Comparison of ENCODE assay signal across 27 cellular contexts in genomic region chr7:2905027-2905426, GRCh38.
A peak's percentile ranks its signal among the peaks of the same experiment; 100 is the strongest.
DNase-seq lines count a peak whose midpoint lies in the region; ATAC-seq and TF ChIP-seq lines count a peak whose summit lies in the region.
"Had no signal": no experiment of that assay in that cellular context is flagged by ENCODE, and none has a peak within 500 bp of the region (broad histone marks: within the 10 kb centered on the region; RNA-seq: fewer than 3 reads in every experiment).

No MANE protein-coding gene starts in this region.

- CTCF ChIA-PET in CD8-positive, alpha-beta memory T cell (lab: Charles Lee): interaction anchor here (0.8 to 1.1 kb wide), 2 partner anchors 14 to 18 kb away, joined by 3 read pairs; no protein-coding TSS in a partner anchor
- CTCF ChIA-PET in WTC11 (lab: Charles Lee): interaction anchor here (1.5 to 2.4 kb wide), 2 partner anchors 16 to 40 kb away, joined by 4 to 7 read pairs; no protein-coding TSS in a partner anchor

- ATAC-seq in WTC11: no peak
- ATAC-seq: GM23338 had no signal

- peaks cover 13% of the 10 kb centered on the region for H3K4me1 Mint-ChIP-seq in activated T-cell treated with anti-CD3 and anti-CD28 coated beads, Interleukin-2, amount 50 U/mL, for 24 hours (ENCODE audit: low read depth)
- peaks cover 20 to 33% (median 23%) of the 10 kb centered on the region in 3 donors for H3K4me1 Mint-ChIP-seq in CD8-positive, alpha-beta memory T cell
- H3K4me1 Mint-ChIP-seq in WTC11 (no peaks in the 10 kb centered on the region), immature natural killer cell (peaks cover 45 to 48% of the 10 kb centered on the region in 2 donors)
- H3K4me1 Mint-ChIP-seq: CD14-positive monocyte, GM23338 had no signal

- H3K4me1 ChIP-seq in CD8-positive, alpha-beta memory T cell (ENCODE audit: insufficient read depth, low read length): peaks cover 18% of the 10 kb centered on the region
- H3K4me1 ChIP-seq: BE2C, HAP-1, SJSA1 had no signal

- peaks cover 56% of the 10 kb centered on the region for H3K36me3 Mint-ChIP-seq in activated T-cell treated with anti-CD3 and anti-CD28 coated beads, Interleukin-2, amount 50 U/mL, for 24 hours (ENCODE audit: low read depth)
- peaks cover 22 to 50% (median 23%) of the 10 kb centered on the region in 3 donors for H3K36me3 Mint-ChIP-seq in CD8-positive, alpha-beta memory T cell
- H3K36me3 Mint-ChIP-seq in WTC11 (peaks cover 10% of the 10 kb centered on the region; the same call in 1 of the 2 replicates), immature natural killer cell (peaks cover 21 to 38% (median 21%) of the 10 kb centered on the region in 3 donors)
- H3K36me3 Mint-ChIP-seq: CD14-positive monocyte had no signal

- H3K9me3 Mint-ChIP-seq in activated T-cell treated with anti-CD3 and anti-CD28 coated beads, Interleukin-2, amount 50 U/mL, for 24 hours: peaks cover 2% of the 10 kb centered on the region
- no peaks in the 10 kb centered on the region for H3K9me3 Mint-ChIP-seq in CD8-positive, alpha-beta memory T cell
- H3K9me3 Mint-ChIP-seq in WTC11 (no peaks in the 10 kb centered on the region), immature natural killer cell (no peaks in the 10 kb centered on the region)

- no peak overlapping the region for H3K27ac ChIP-seq in CD8-positive, alpha-beta memory T cell (ENCODE audit: low read depth, low read length)
- H3K27ac ChIP-seq: SJSA1 had no signal

- no peak for DNase-seq in activated T-cell treated with anti-CD3 and anti-CD28 coated beads, Interleukin-2, amount 50 U/mL, for 24 hours
- DNase-seq in activated T-cell treated with anti-CD3 and anti-CD28 coated beads for 4 hours (no peak), WTC11 (ENCODE audit: low spot score) (no peak), immature natural killer cell (no peak), NOMO-1 treated with dmso at 0.1 percent for 144 hours (lab: John Stamatoyannopoulos, UW; ENCODE audit: unreplicated experiment) (no peak), NCI-H1694 (lab: John Stamatoyannopoulos, UW) (no peak), glomerular visceral epithelial cell (ENCODE audit: extremely low spot score) (no peak)
- no peak for DNase-seq in CD8-positive, alpha-beta memory T cell
- DNase-seq: 8988T; ACHN; BE2C; DMS53; KG1; MG63; NCI-H1105 treated with DMSO at 0.1 percent for 48 hours; NCI-H146; NCI-H2029; NCI-H446 treated with DMSO at 0.1 percent for 48 hours; NCI-H526; NCI-H82; NK-92 treated with Interleukin-12 subunit alpha and Interleukin-12 subunit beta, amount 100 ng/mL, for 24 hours; Right ventricle myocardium superior; RPMI8226 had no signal

- POLR2A ChIA-PET in CD8-positive, alpha-beta memory T cell (lab: Charles Lee): no interaction called here
- POLR2A ChIA-PET in WTC11 (lab: Charles Lee): no interaction called here

- no peak overlapping the region for H3K4me3 ChIP-seq in CD8-positive, alpha-beta memory T cell (ENCODE audit: low read length)
- H3K4me3 ChIP-seq: GM23338, HAP-1, MG63, SJSA1 had no signal

- no peak for TF ChIP-seq CTCF in WTC11 (IDR thresholded peaks at IDR 0.05)

- peaks cover 16% of the 10 kb centered on the region for H3K36me3 ChIP-seq in CD8-positive, alpha-beta memory T cell (ENCODE audit: insufficient read depth, low read length)
- H3K36me3 ChIP-seq: BE2C, HAP-1, MG63, SJSA1 had no signal

- H3K27me3 Mint-ChIP-seq in activated T-cell treated with anti-CD3 and anti-CD28 coated beads, Interleukin-2, amount 50 U/mL, for 24 hours: no peaks in the 10 kb centered on the region
- no peaks in the 10 kb centered on the region for H3K27me3 Mint-ChIP-seq in CD8-positive, alpha-beta memory T cell
- H3K27me3 Mint-ChIP-seq in WTC11 (ENCODE audit: low read depth): no peaks in the 10 kb centered on the region
- peaks cover 22 to 38% (median 31%) of the 10 kb centered on the region in 3 donors for H3K27me3 Mint-ChIP-seq in immature natural killer cell (ENCODE audit: low read depth in 3 of 3)

- no peaks in the 10 kb centered on the region for H3K27me3 ChIP-seq in CD8-positive, alpha-beta memory T cell (ENCODE audit: insufficient read depth, low read length, poor library complexity, severe bottlenecking)
- H3K27me3 ChIP-seq: MG63, SJSA1 had no signal

- peak overlapping the region; percentile 82 for H3K27ac Mint-ChIP-seq in activated T-cell treated with anti-CD3 and anti-CD28 coated beads, Interleukin-2, amount 50 U/mL, for 24 hours
- H3K27ac Mint-ChIP-seq in CD8-positive, alpha-beta memory T cell: peak overlapping the region in 6 of 8 donors; percentile 47 to 93 (median 74)
- H3K27ac Mint-ChIP-seq in WTC11 (no peak overlapping the region), immature natural killer cell (peak overlapping the region; percentile 31 to 95 (median 74))
- H3K27ac Mint-ChIP-seq: CD14-positive monocyte, GM23338 had no signal

- H3K9me3 ChIP-seq in CD8-positive, alpha-beta memory T cell (ENCODE audit: low read length): no peaks in the 10 kb centered on the region
- H3K9me3 ChIP-seq: BE2C, HAP-1, MG63, SJSA1 had no signal

- H3K4me3 Mint-ChIP-seq in activated T-cell treated with anti-CD3 and anti-CD28 coated beads, Interleukin-2, amount 50 U/mL, for 24 hours: no peak overlapping the region
- no peak overlapping the region for H3K4me3 Mint-ChIP-seq in CD8-positive, alpha-beta memory T cell
- no peak overlapping the region for H3K4me3 Mint-ChIP-seq in WTC11
- H3K4me3 Mint-ChIP-seq in immature natural killer cell: peak overlapping the region in 1 of 5 donors; percentile 55
- H3K4me3 Mint-ChIP-seq: CD14-positive monocyte, GM23338 had no signal

TF ChIP-seq in WTC11, 78 proteins besides CTCF, POLR2A, EP300 and RAD21:
- TF ChIP-seq NR2C2 (CRISPR knock-in tag; IDR thresholded peaks at IDR 0.05): no peak
- no peak for TF ChIP-seq ZNF532 (CRISPR knock-in tag; IDR thresholded peaks at IDR 0.05; ENCODE audit: borderline replicate concordance)
- TF ChIP-seq GTF2I (CRISPR knock-in tag; conservative IDR thresholded peaks at IDR 0.05): peak; percentile 93
